2 cellular contexts compared by ENCODE assay signal in genomic region chr2:1605659-1606400, GRCh38.
TF ChIP-seq lines count a peak whose summit lies in the region.

No MANE protein-coding gene starts in this region.

TF ChIP-seq in H1, 55 proteins besides CTCF, POLR2A, EP300 and RAD21:
- TF ChIP-seq KDM1A (IDR thresholded peaks at IDR 0.05; ENCODE audit: borderline replicate concordance, low read length) (no peak), MAFK (IDR thresholded peaks at IDR 0.05; ENCODE audit: low read depth, low read length) (no peak), NANOG (IDR thresholded peaks at IDR 0.05; ENCODE audit: insufficient read depth, low read depth, low read length, poor library complexity, severe bottlenecking) (no peak), CREB1 (IDR thresholded peaks at IDR 0.05) (no peak), TAF1 (IDR thresholded peaks at IDR 0.05; ENCODE audit: low read depth, low read length) (no peak), SAP30 (IDR thresholded peaks at IDR 0.05; ENCODE audit: insufficient read depth, insufficient replicate concordance, low read length) (no peak), PHF8 (conservative IDR thresholded peaks at IDR 0.05; ENCODE audit: low read depth, low read length) (no peak)

TF ChIP-seq in HepG2, 621 proteins besides CTCF, POLR2A, EP300 and RAD21:
- TF ChIP-seq ZNF350 (CRISPR knock-in tag; IDR thresholded peaks at IDR 0.05; ENCODE audit: borderline replicate concordance, low read depth) (no peak), PLRG1 (conservative IDR thresholded peaks at IDR 0.05) (no peak), TARDBP (CRISPR knock-in tag; IDR thresholded peaks at IDR 0.05) (no peak)
TF ChIP-seq in HepG2: peak in this region for 0.
